ENCODE assay signal across 1 cellular context in the genomic region with DNA sequence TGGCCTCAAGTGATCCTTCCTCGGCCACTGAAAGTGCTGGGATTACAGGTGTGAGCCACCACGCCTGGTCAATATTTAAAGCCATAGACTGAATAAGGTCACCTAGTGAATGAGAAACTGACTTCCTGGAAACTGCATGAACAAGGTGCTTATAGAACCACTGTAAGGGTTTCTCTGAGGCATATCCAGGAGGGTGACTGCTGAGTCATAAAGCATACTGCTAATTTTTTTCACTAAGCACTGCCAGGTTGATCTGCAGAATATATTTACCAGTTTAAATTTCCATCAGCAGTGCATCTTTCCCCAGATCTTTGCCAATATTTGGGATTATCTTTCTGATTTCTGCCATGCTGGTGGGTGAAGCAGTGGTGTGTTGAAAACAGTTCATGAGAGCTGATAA.
TF ChIP-seq lines count a peak whose summit lies in the region.

No MANE protein-coding gene starts in this region.

TF ChIP-seq in HepG2, 621 proteins besides CTCF, POLR2A, EP300 and RAD21:
- 0 out of 2 replicates have a peak, but pooled peaks have one; percentile 13 for TF ChIP-seq SAP130 (CRISPR knock-in tag; IDR thresholded peaks at IDR 0.05; ENCODE audit: low read depth)
- TF ChIP-seq GATAD2A (CRISPR knock-in tag; IDR thresholded peaks at IDR 0.05): peak; percentile 24; the same call in 1 of the 2 replicates
- TF ChIP-seq SOX5 (CRISPR knock-in tag; IDR thresholded peaks at IDR 0.05; ENCODE audit: borderline replicate concordance): no peak
- TF ChIP-seq, protein P1, sequence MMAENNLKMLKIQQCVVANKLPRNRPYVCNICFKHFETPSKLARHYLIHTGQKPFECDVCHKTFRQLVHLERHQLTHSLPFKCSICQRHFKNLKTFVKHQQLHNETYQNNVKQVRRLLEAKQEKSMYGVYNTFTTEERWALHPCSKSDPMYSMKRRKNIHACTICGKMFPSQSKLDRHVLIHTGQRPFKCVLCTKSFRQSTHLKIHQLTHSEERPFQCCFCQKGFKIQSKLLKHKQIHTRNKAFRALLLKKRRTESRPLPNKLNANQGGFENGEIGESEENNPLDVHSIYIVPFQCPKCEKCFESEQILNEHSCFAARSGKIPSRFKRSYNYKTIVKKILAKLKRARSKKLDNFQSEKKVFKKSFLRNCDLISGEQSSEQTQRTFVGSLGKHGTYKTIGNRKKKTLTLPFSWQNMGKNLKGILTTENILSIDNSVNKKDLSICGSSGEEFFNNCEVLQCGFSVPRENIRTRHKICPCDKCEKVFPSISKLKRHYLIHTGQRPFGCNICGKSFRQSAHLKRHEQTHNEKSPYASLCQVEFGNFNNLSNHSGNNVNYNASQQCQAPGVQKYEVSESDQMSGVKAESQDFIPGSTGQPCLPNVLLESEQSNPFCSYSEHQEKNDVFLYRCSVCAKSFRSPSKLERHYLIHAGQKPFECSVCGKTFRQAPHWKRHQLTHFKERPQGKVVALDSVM (CRISPR knock-in tag; IDR thresholded peaks at IDR 0.05): no peak
- 0 out of 2 replicates have a peak, but pooled peaks have one; percentile 12 for TF ChIP-seq HMG20A (CRISPR knock-in tag; IDR thresholded peaks at IDR 0.05; ENCODE audit: borderline replicate concordance)
- no peak for TF ChIP-seq PAWR (CRISPR knock-in tag; IDR thresholded peaks at IDR 0.05; ENCODE audit: borderline replicate concordance)
- no peak for TF ChIP-seq SALL2 (CRISPR knock-in tag; IDR thresholded peaks at IDR 0.05)
- 0 out of 2 replicates have a peak, but pooled peaks have one; percentile 17 for TF ChIP-seq ELF3 (CRISPR knock-in tag; IDR thresholded peaks at IDR 0.05)
- no peak for TF ChIP-seq ZNF720 (CRISPR knock-in tag; IDR thresholded peaks at IDR 0.05)
- no peak for TF ChIP-seq NCOR1 (IDR thresholded peaks at IDR 0.05; ENCODE audit: borderline replicate concordance, low read length)
- 0 out of 2 replicates have a peak, but pooled peaks have one; percentile 21 for TF ChIP-seq NFE2L2 (IDR thresholded peaks at IDR 0.05; ENCODE audit: low read length)
- TF ChIP-seq KAT2B (IDR thresholded peaks at IDR 0.05; ENCODE audit: borderline replicate concordance, low read depth, low read length): no peak
- TF ChIP-seq ZNF652 (CRISPR knock-in tag; IDR thresholded peaks at IDR 0.05; ENCODE audit: borderline replicate concordance, low read depth): no peak
TF ChIP-seq in HepG2: peak in this region for 5.
